In the genomic region with DNA sequence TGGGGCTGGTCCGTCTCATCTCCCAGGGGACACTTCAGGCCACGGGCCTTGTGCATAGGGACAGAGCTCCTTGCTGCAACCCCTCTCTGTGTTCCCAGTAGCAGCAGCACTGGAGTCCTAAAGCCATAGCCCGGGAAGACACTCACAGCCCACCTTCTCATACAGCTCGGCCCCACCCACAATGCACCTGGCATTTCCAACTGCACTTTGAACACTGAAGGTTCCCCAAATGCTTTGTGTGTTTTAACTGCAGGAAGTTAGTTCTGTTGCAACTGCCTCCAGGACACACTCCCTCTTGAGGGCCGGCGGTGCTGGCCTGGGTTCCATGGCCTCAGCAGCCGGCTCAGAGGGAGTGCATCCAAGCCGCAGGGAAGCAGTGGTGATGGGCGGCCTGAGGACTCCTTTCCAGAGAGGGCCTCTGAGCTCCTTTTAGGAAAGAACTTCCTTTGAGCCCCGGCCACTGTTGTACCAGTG, we compare ENCODE assay signal across 1 cellular context.
TF ChIP-seq lines count a peak whose summit lies in the region.

No MANE protein-coding gene starts in this region.

TF ChIP-seq in HepG2, 621 proteins besides CTCF, POLR2A, EP300 and RAD21 (continued from another document):
- TF ChIP-seq SAP130 (CRISPR knock-in tag; IDR thresholded peaks at IDR 0.05; ENCODE audit: low read depth) (peak; percentile 33; the same call in 1 of the 2 replicates), UBTF (CRISPR knock-in tag; IDR thresholded peaks at IDR 0.05) (0 out of 2 replicates have a peak, but pooled peaks have one; percentile 22), ZZZ3 (CRISPR knock-in tag; IDR thresholded peaks at IDR 0.05; ENCODE audit: borderline replicate concordance) (no peak), THAP11 (CRISPR knock-in tag; IDR thresholded peaks at IDR 0.05) (0 out of 2 replicates have a peak, but pooled peaks have one; percentile 20), ETV5 (CRISPR knock-in tag; IDR thresholded peaks at IDR 0.05; ENCODE audit: borderline replicate concordance) (peak; percentile 56; the same call in 1 of the 2 replicates), SALL1 (CRISPR knock-in tag; IDR thresholded peaks at IDR 0.05) (0 out of 2 replicates have a peak, but pooled peaks have one; percentile 15), MEIS2 (CRISPR knock-in tag; IDR thresholded peaks at IDR 0.05) (0 out of 2 replicates have a peak, but pooled peaks have one; percentile 3), ZNF263 (CRISPR knock-in tag; IDR thresholded peaks at IDR 0.05) (peak; percentile 49; the same call in 1 of the 2 replicates), FIP1L1 (IDR thresholded peaks at IDR 0.05; ENCODE audit: borderline replicate concordance, insufficient read depth, low read depth, low read length) (no peak), NRL (CRISPR knock-in tag; IDR thresholded peaks at IDR 0.05; ENCODE audit: borderline replicate concordance) (peak; percentile 32; the same call in 1 of the 2 replicates), HNF4A (CRISPR knock-in tag; IDR thresholded peaks at IDR 0.05) (peak; percentile 87), ATF1 (CRISPR knock-in tag; IDR thresholded peaks at IDR 0.05) (no peak), CEBPB (IDR thresholded peaks at IDR 0.05; ENCODE audit: borderline replicate concordance, low read depth, low read length) (0 out of 2 replicates have a peak, but pooled peaks have one; percentile 31), ARNT2 (CRISPR knock-in tag; IDR thresholded peaks at IDR 0.05; ENCODE audit: low read depth) (no peak), GABPB1 (CRISPR knock-in tag; IDR thresholded peaks at IDR 0.05) (peak; percentile 43), NR2C2 (CRISPR knock-in tag; IDR thresholded peaks at IDR 0.05; ENCODE audit: borderline replicate concordance) (no peak), ZBTB7B (CRISPR knock-in tag; IDR thresholded peaks at IDR 0.05) (no peak), ZNF670 (CRISPR knock-in tag; IDR thresholded peaks at IDR 0.05; ENCODE audit: borderline replicate concordance) (no peak), ZNF574 (CRISPR knock-in tag; IDR thresholded peaks at IDR 0.05) (peak; percentile 93), CEBPG (CRISPR knock-in tag; IDR thresholded peaks at IDR 0.05) (peak; percentile 66), ZNF17 (CRISPR knock-in tag; IDR thresholded peaks at IDR 0.05) (no peak), ZFY (CRISPR knock-in tag; IDR thresholded peaks at IDR 0.05) (peak; percentile 24; the same call in 1 of the 2 replicates), ZNF143 (CRISPR knock-in tag; IDR thresholded peaks at IDR 0.05) (peak; percentile 75), ZSCAN25 (CRISPR knock-in tag; IDR thresholded peaks at IDR 0.05) (no peak), ZNF550 (CRISPR knock-in tag; IDR thresholded peaks at IDR 0.05; ENCODE audit: borderline replicate concordance) (no peak), DPF2 (CRISPR knock-in tag; IDR thresholded peaks at IDR 0.05; ENCODE audit: borderline replicate concordance, low read depth) (no peak), ZNF558 (CRISPR knock-in tag; IDR thresholded peaks at IDR 0.05; ENCODE audit: borderline replicate concordance) (no peak), SOX5 (CRISPR knock-in tag; IDR thresholded peaks at IDR 0.05; ENCODE audit: borderline replicate concordance) (0 out of 2 replicates have a peak, but pooled peaks have one; percentile 25), HNF4G (IDR thresholded peaks at IDR 0.05; ENCODE audit: borderline replicate concordance, low read depth, low read length) (peak; percentile 48; the same call in 1 of the 2 replicates), HNF4G (CRISPR knock-in tag; IDR thresholded peaks at IDR 0.05; ENCODE audit: borderline replicate concordance, low read depth) (no peak), ZNF781 (CRISPR knock-in tag; IDR thresholded peaks at IDR 0.05; ENCODE audit: borderline replicate concordance, not compliant biosample characterization) (no peak)
- TF ChIP-seq, protein P1, sequence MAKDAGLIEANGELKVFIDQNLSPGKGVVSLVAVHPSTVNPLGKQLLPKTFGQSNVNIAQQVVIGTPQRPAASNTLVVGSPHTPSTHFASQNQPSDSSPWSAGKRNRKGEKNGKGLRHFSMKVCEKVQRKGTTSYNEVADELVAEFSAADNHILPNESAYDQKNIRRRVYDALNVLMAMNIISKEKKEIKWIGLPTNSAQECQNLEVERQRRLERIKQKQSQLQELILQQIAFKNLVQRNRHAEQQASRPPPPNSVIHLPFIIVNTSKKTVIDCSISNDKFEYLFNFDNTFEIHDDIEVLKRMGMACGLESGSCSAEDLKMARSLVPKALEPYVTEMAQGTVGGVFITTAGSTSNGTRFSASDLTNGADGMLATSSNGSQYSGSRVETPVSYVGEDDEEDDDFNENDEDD (CRISPR knock-in tag; IDR thresholded peaks at IDR 0.05; ENCODE audit: borderline replicate concordance), result 0 out of 2 replicates have a peak, but pooled peaks have one; percentile 10
- TF ChIP-seq, protein P2, sequence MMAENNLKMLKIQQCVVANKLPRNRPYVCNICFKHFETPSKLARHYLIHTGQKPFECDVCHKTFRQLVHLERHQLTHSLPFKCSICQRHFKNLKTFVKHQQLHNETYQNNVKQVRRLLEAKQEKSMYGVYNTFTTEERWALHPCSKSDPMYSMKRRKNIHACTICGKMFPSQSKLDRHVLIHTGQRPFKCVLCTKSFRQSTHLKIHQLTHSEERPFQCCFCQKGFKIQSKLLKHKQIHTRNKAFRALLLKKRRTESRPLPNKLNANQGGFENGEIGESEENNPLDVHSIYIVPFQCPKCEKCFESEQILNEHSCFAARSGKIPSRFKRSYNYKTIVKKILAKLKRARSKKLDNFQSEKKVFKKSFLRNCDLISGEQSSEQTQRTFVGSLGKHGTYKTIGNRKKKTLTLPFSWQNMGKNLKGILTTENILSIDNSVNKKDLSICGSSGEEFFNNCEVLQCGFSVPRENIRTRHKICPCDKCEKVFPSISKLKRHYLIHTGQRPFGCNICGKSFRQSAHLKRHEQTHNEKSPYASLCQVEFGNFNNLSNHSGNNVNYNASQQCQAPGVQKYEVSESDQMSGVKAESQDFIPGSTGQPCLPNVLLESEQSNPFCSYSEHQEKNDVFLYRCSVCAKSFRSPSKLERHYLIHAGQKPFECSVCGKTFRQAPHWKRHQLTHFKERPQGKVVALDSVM (CRISPR knock-in tag; IDR thresholded peaks at IDR 0.05), result no peak
- TF ChIP-seq, protein P3, sequence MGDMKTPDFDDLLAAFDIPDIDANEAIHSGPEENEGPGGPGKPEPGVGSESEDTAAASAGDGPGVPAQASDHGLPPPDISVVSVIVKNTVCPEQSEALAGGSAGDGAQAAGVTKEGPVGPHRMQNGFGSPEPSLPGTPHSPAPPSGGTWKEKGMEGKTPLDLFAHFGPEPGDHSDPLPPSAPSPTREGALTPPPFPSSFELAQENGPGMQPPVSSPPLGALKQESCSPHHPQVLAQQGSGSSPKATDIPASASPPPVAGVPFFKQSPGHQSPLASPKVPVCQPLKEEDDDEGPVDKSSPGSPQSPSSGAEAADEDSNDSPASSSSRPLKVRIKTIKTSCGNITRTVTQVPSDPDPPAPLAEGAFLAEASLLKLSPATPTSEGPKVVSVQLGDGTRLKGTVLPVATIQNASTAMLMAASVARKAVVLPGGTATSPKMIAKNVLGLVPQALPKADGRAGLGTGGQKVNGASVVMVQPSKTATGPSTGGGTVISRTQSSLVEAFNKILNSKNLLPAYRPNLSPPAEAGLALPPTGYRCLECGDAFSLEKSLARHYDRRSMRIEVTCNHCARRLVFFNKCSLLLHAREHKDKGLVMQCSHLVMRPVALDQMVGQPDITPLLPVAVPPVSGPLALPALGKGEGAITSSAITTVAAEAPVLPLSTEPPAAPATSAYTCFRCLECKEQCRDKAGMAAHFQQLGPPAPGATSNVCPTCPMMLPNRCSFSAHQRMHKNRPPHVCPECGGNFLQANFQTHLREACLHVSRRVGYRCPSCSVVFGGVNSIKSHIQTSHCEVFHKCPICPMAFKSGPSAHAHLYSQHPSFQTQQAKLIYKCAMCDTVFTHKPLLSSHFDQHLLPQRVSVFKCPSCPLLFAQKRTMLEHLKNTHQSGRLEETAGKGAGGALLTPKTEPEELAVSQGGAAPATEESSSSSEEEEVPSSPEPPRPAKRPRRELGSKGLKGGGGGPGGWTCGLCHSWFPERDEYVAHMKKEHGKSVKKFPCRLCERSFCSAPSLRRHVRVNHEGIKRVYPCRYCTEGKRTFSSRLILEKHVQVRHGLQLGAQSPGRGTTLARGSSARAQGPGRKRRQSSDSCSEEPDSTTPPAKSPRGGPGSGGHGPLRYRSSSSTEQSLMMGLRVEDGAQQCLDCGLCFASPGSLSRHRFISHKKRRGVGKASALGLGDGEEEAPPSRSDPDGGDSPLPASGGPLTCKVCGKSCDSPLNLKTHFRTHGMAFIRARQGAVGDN (CRISPR knock-in tag; IDR thresholded peaks at IDR 0.05), result peak; percentile 33; the same call in 1 of the 2 replicates
